In the genomic region with DNA sequence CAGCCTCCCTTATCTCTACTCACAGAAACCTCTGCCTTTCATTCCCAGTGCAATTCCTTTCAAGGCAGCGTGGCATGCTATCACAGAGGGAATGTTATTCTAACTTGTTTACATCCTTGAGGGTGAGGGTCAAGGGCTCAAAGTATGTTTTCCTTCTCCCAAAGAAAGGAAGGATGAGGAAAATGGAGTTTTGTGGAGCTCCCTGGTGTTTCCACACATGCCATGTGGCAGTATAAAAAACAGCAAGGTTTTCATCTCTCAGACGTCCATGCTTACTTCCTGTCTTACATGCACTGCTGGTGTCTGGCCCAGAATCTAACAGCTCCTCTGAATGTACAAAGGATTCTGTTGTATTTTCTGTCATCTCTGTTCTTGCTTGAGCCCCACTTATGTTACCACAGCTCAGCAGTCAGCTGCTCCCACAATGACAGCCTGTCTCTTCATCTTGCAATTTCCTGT, we compare ENCODE assay signal across 13 cellular contexts.
DNase-seq lines count a peak whose midpoint lies in the region; ATAC-seq and TF ChIP-seq lines count a peak whose summit lies in the region.
"Had no signal": no experiment of that assay in that cellular context is flagged by ENCODE, and none has a peak within 500 bp of the region (broad histone marks: within the 10 kb centered on the region; RNA-seq: fewer than 3 reads in every experiment).

No MANE protein-coding gene starts in this region.

- POLR2A ChIA-PET in HEK293 (lab: Yijun Ruan, JAX): no interaction called here

- no peaks in the 10 kb centered on the region for H3K4me1 Mint-ChIP-seq in activated T-cell treated with anti-CD3 and anti-CD28 coated beads, Interleukin-2, amount 50 U/mL, for 4 hours (ENCODE audit: low read depth)

- H3K27me3 Mint-ChIP-seq in activated T-cell treated with anti-CD3 and anti-CD28 coated beads, Interleukin-2, amount 50 U/mL, for 4 hours (ENCODE audit: low read depth): no peaks in the 10 kb centered on the region

- no peaks in the 10 kb centered on the region for H3K9me3 Mint-ChIP-seq in activated T-cell treated with anti-CD3 and anti-CD28 coated beads, Interleukin-2, amount 50 U/mL, for 4 hours
- H3K9me3 Mint-ChIP-seq: activated naive CD8-positive, alpha-beta T cell treated with anti-CD3 and anti-CD28 coated beads, Interleukin-2, amount 10 ng/mL, durations not matched to agents 7 days and 5 days had no signal

- DNase-seq in astrocyte of the hippocampus (ENCODE audit: low read depth, low spot score) (peak; percentile 64), iris pigment epithelial cell (ENCODE audit: low read depth) (peak; percentile 52), skeletal muscle cell (ENCODE audit: low read depth) (peak; percentile 39), SHP77 (lab: John Stamatoyannopoulos, UW) (no peak), DMS53 (lab: John Stamatoyannopoulos, UW) (no peak)
- no peak for DNase-seq in activated T-cell treated with anti-CD3 and anti-CD28 coated beads, Interleukin-2, amount 50 U/mL, for 4 hours
- DNase-seq: activated CD4-positive, alpha-beta T cell treated with anti-CD3 and anti-CD28 coated beads for 4 hours; activated naive CD8-positive, alpha-beta T cell treated with anti-CD3 and anti-CD28 coated beads, Interleukin-2, amount 10 ng/mL, durations not matched to agents 7 days and 5 days; DMS79 treated with DMSO at 0.1 percent for 48 hours; NCI-H1694 had no signal

- H3K27ac ChIP-seq in HEK293 (ENCODE audit: extremely low read depth, low read depth, low read length): no peak overlapping the region

- TF ChIP-seq CTCF in HEK293 (tag by site-specific recombination; IDR thresholded peaks at IDR 0.05): no peak

- no peaks in the 10 kb centered on the region for H3K36me3 Mint-ChIP-seq in activated T-cell treated with anti-CD3 and anti-CD28 coated beads, Interleukin-2, amount 50 U/mL, for 4 hours (ENCODE audit: insufficient read depth)
- H3K36me3 Mint-ChIP-seq: activated naive CD8-positive, alpha-beta T cell treated with anti-CD3 and anti-CD28 coated beads, Interleukin-2, amount 10 ng/mL, durations not matched to agents 7 days and 5 days had no signal

- CTCF ChIA-PET in HEK293 (lab: Yijun Ruan, JAX): no interaction called here

- no peaks in the 10 kb centered on the region for H3K4me1 ChIP-seq in HEK293 (ENCODE audit: control insufficient read depth, insufficient read depth, low read length)

- H3K4me3 Mint-ChIP-seq in activated T-cell treated with anti-CD3 and anti-CD28 coated beads, Interleukin-2, amount 50 U/mL, for 4 hours: no peak overlapping the region
- H3K4me3 Mint-ChIP-seq: activated naive CD8-positive, alpha-beta T cell treated with anti-CD3 and anti-CD28 coated beads, Interleukin-2, amount 10 ng/mL, durations not matched to agents 7 days and 5 days had no signal

- ATAC-seq in activated T-cell treated with anti-CD3 and anti-CD28 coated beads, Interleukin-2, amount 50 U/mL, for 4 hours: no peak
- ATAC-seq in GM19455 (IDR thresholded peaks at IDR 0.05; ENCODE audit: unreplicated experiment): no peak
- ATAC-seq: esophagus mucosa had no signal

- H3K36me3 ChIP-seq in HEK293 (ENCODE audit: control insufficient read depth in 2 of 2, insufficient read depth in 1 of 2, low read length in 2 of 2): no peaks in the 10 kb centered on the region

- H3K4me3 ChIP-seq in HEK293 (ENCODE audit: low read depth, low read length): no peak overlapping the region
- H3K4me3 ChIP-seq in skeletal muscle cell (ENCODE audit: low read depth, low read length): no peak overlapping the region

- no peaks in the 10 kb centered on the region for H3K9me3 ChIP-seq in HEK293 (ENCODE audit: control insufficient read depth, insufficient read depth, low read depth, low read length)

TF ChIP-seq in HEK293, 187 proteins besides CTCF, POLR2A, EP300 and RAD21:
- no peak for TF ChIP-seq ZNF416 (tag by site-specific recombination; IDR thresholded peaks at IDR 0.05)
- no peak for TF ChIP-seq GLI2 (tag by site-specific recombination; IDR thresholded peaks at IDR 0.05; ENCODE audit: borderline replicate concordance, low read depth)
- TF ChIP-seq, protein P1, sequence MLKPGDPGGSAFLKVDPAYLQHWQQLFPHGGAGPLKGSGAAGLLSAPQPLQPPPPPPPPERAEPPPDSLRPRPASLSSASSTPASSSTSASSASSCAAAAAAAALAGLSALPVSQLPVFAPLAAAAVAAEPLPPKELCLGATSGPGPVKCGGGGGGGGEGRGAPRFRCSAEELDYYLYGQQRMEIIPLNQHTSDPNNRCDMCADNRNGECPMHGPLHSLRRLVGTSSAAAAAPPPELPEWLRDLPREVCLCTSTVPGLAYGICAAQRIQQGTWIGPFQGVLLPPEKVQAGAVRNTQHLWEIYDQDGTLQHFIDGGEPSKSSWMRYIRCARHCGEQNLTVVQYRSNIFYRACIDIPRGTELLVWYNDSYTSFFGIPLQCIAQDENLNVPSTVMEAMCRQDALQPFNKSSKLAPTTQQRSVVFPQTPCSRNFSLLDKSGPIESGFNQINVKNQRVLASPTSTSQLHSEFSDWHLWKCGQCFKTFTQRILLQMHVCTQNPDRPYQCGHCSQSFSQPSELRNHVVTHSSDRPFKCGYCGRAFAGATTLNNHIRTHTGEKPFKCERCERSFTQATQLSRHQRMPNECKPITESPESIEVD (tag by site-specific recombination; IDR thresholded peaks at IDR 0.05): peak; percentile 67
- TF ChIP-seq, protein P2, sequence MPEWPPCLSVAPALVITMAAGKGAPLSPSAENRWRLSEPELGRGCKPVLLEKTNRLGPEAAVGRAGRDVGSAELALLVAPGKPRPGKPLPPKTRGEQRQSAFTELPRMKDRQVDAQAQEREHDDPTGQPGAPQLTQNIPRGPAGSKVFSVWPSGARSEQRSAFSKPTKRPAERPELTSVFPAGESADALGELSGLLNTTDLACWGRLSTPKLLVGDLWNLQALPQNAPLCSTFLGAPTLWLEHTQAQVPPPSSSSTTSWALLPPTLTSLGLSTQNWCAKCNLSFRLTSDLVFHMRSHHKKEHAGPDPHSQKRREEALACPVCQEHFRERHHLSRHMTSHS (tag by site-specific recombination; IDR thresholded peaks at IDR 0.05): no peak
- TF ChIP-seq TRIM28 (IDR thresholded peaks at IDR 0.05; ENCODE audit: borderline replicate concordance, low read length): 0 out of 2 replicates have a peak, but pooled peaks have one; percentile 28
- no peak for TF ChIP-seq ZNF501 (tag by site-specific recombination; IDR thresholded peaks at IDR 0.05)
- TF ChIP-seq ZNF791 (tag by site-specific recombination; IDR thresholded peaks at IDR 0.05): no peak

Comparison
In these comparisons a context has a peak if more than half of its experiments do, and no peak if none do; other contexts are left out.
1. DNase-seq: peak in astrocyte of the hippocampus (single experiment), iris pigment epithelial cell (single experiment) and skeletal muscle cell (single experiment); none in activated T-cell treated with anti-CD3 and anti-CD28 coated beads, Interleukin-2, amount 50 U/mL, for 4 hours (single experiment), SHP77 (0 of 2) and DMS53 (single experiment).